8 cellular contexts compared by ENCODE assay signal in genomic region chr9:133114886-133115603, GRCh38. TPM values are rescaled to one million over a fixed set of nuclear protein-coding genes. Genes with fewer than 3 reads are reported as not detected.
A peak's percentile ranks its signal among the peaks of the same experiment; 100 is the strongest.
DNase-seq lines count a peak whose midpoint lies in the region; ATAC-seq and TF ChIP-seq lines count a peak whose summit lies in the region.

No MANE protein-coding gene starts in this region.

- no peak for TF ChIP-seq CTCF in RWPE2 (IDR thresholded peaks at IDR 0.05; ENCODE audit: poor library complexity, severe bottlenecking)
- TF ChIP-seq CTCF in smooth muscle cell (IDR thresholded peaks at IDR 0.05; ENCODE audit: borderline replicate concordance, insufficient read depth, poor library complexity, severe bottlenecking) = no peak

- no peak overlapping the region for H2AFZ ChIP-seq in smooth muscle cell (ENCODE audit: low read depth)

- H3K4me2 ChIP-seq in smooth muscle cell = peak overlapping the region; percentile 72

- intact Hi-C loops in Right ventricle myocardium superior (cut with DNase I) = no loop called here

- H4K20me1 ChIP-seq in smooth muscle cell (ENCODE audit: low read depth) = peaks cover 98% of the 10 kb centered on the region

- peaks cover 6% of the 10 kb centered on the region; the same call in 1 of the 2 replicates for H3K36me3 ChIP-seq in RWPE2 (ENCODE audit: low read depth)
- H3K36me3 ChIP-seq in smooth muscle cell (ENCODE audit: low read depth) = no peaks in the 10 kb centered on the region

- H3K4me1 ChIP-seq in RWPE2 (ENCODE audit: insufficient read depth, poor library complexity, severe bottlenecking) (no peaks in the 10 kb centered on the region), smooth muscle cell (ENCODE audit: low read depth) (peaks cover 42% of the 10 kb centered on the region)

- peak overlapping the region; percentile 79 for H3K9ac ChIP-seq in smooth muscle cell (ENCODE audit: low read depth)

- peak; percentile 48 for DNase-seq in RWPE2 (ENCODE audit: low spot score)
- no peak for DNase-seq in Right ventricle myocardium superior
- DNase-seq in smooth muscle cell (lab: John Stamatoyannopoulos, UW; ENCODE audit: unreplicated experiment) = no peak

- H3K27ac ChIP-seq in RWPE2 (ENCODE audit: poor library complexity, severe bottlenecking) (no peak overlapping the region), smooth muscle cell (ENCODE audit: low read depth) (peak overlapping the region; percentile 89)

- H3F3A ChIP-seq in smooth muscle cell (ENCODE audit: low read depth) = peaks cover 12% of the 10 kb centered on the region

- peak; percentile 4 for ATAC-seq in GM18873 (IDR thresholded peaks at IDR 0.05; ENCODE audit: low FRiP score, unreplicated experiment)
- ATAC-seq in RWPE2 (ENCODE audit: low read depth) = no peak; the same call in 2 of the 3 replicates
- peak; percentile 9 for ATAC-seq in Right ventricle myocardium superior (ENCODE audit: poor library complexity)
- no peak for ATAC-seq in GM18858 (IDR thresholded peaks at IDR 0.05; ENCODE audit: unreplicated experiment)
- no peak for ATAC-seq in GM19397 (IDR thresholded peaks at IDR 0.05; ENCODE audit: unreplicated experiment)
- no peak for ATAC-seq in GM19324 (IDR thresholded peaks at IDR 0.05; ENCODE audit: low FRiP score, unreplicated experiment)
- ATAC-seq in HG02973 (IDR thresholded peaks at IDR 0.05; ENCODE audit: unreplicated experiment) = no peak

- peaks cover 22% of the 10 kb centered on the region for H3K79me2 ChIP-seq in smooth muscle cell (ENCODE audit: low read depth)

- H3K4me3 ChIP-seq in RWPE2 (ENCODE audit: severe bottlenecking) (no peak overlapping the region), smooth muscle cell (no peak overlapping the region)

- H3K9me3 ChIP-seq in RWPE2 (ENCODE audit: severe bottlenecking) (no peaks in the 10 kb centered on the region), smooth muscle cell (replicated peaks; ENCODE audit: low read depth) (no peaks in the 10 kb centered on the region)

- no peaks in the 10 kb centered on the region for H3K27me3 ChIP-seq in RWPE2 (ENCODE audit: insufficient read depth, poor library complexity, severe bottlenecking)
- no peaks in the 10 kb centered on the region for H3K27me3 ChIP-seq in smooth muscle cell (ENCODE audit: low read depth)

- 91% methylated on average over 19 of the region's 19 CpGs for WGBS in smooth muscle cell (ENCODE audit: low lambda C conversion rate)

RNA-seq across cellular contexts. Expression of gene RALGDS, which starts 6.0 kb away (rescaled TPM):
- total RNA-seq in Right ventricle myocardium superior (33.1 TPM), smooth muscle cell (27.8 and 28.5 TPM in 2 replicates)
- 37.7 and 43.7 TPM in 2 replicates for polyA plus RNA-seq in smooth muscle cell

RNA-seq across cellular contexts. Expression of gene GBGT1, which starts 48.7 kb away (rescaled TPM):
- 6.4 TPM for total RNA-seq in Right ventricle myocardium superior
- total RNA-seq in smooth muscle cell = 8.2 and 11.3 TPM in 2 replicates
- 4.5 and 6.7 TPM in 2 replicates for polyA plus RNA-seq in smooth muscle cell

RNA-seq across cellular contexts. Expression of gene CEL, which starts 53.3 kb away (rescaled TPM):
- 7.3 TPM for total RNA-seq in Right ventricle myocardium superior
- 0.04 and 0.18 TPM in 2 replicates for total RNA-seq in smooth muscle cell
- 0.73 and 1.7 TPM in 2 replicates for polyA plus RNA-seq in smooth muscle cell

Comparison
In these comparisons a context has a peak if more than half of its experiments do, and no peak if none do; other contexts are left out.
1. ATAC-seq: peak in GM18873 (single experiment) and Right ventricle myocardium superior (single experiment); none in RWPE2 (single experiment), GM18858 (single experiment), GM19397 (single experiment), GM19324 (single experiment) and HG02973 (single experiment).